In the genomic region with DNA sequence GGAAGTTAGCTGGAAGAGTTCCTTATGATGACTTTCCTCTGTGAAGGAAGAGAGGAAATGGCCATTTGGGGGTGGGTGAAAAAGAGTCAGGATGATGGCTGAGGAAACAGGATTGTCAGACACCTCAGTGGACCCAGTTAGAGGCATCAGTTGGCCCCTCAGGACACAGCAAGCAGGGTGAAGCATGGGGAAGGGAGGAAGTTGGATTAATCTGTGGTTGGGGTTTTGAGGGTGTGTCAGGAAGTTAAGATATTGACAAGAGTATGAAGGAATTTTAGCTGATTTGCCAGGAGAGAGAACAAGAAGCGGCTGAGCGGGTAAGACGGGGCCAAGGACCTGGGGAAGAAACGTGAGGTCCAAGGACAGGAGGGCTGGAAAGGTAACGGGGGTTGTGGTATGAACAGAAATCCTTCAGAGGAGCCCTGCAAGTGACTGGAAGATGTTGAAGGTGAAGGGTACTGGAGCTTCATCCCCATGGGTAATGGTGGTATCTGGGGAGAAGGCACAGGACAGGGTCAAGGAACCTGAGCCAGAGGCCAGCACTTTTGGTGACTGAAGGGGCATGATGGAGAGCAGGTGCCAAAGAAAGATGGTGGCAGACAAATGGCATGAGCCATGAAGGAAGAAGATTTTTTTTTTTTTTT, we compare ENCODE assay signal across 1 cellular context.
TF ChIP-seq lines count a peak whose summit lies in the region.

No MANE protein-coding gene starts in this region.

TF ChIP-seq in HepG2, 621 proteins besides CTCF, POLR2A, EP300 and RAD21:
- TF ChIP-seq ATF1 (CRISPR knock-in tag; IDR thresholded peaks at IDR 0.05) (no peak), IRF2 (CRISPR knock-in tag; IDR thresholded peaks at IDR 0.05) (no peak), ZBTB21 (CRISPR knock-in tag; IDR thresholded peaks at IDR 0.05) (no peak), XBP1 (CRISPR knock-in tag; IDR thresholded peaks at IDR 0.05) (no peak), ZNF335 (CRISPR knock-in tag; IDR thresholded peaks at IDR 0.05) (no peak), SMAD1 (CRISPR knock-in tag; IDR thresholded peaks at IDR 0.05; ENCODE audit: borderline replicate concordance, low read depth) (no peak), KLF9 (CRISPR knock-in tag; IDR thresholded peaks at IDR 0.05; ENCODE audit: low read depth) (no peak), ZNF44 (CRISPR knock-in tag; IDR thresholded peaks at IDR 0.05) (no peak), HOXD1 (CRISPR knock-in tag; IDR thresholded peaks at IDR 0.05) (no peak), MAFF (IDR thresholded peaks at IDR 0.05; ENCODE audit: low read depth, low read length) (no peak), RAD51 (IDR thresholded peaks at IDR 0.05; ENCODE audit: borderline replicate concordance) (no peak)
- TF ChIP-seq, protein P1, sequence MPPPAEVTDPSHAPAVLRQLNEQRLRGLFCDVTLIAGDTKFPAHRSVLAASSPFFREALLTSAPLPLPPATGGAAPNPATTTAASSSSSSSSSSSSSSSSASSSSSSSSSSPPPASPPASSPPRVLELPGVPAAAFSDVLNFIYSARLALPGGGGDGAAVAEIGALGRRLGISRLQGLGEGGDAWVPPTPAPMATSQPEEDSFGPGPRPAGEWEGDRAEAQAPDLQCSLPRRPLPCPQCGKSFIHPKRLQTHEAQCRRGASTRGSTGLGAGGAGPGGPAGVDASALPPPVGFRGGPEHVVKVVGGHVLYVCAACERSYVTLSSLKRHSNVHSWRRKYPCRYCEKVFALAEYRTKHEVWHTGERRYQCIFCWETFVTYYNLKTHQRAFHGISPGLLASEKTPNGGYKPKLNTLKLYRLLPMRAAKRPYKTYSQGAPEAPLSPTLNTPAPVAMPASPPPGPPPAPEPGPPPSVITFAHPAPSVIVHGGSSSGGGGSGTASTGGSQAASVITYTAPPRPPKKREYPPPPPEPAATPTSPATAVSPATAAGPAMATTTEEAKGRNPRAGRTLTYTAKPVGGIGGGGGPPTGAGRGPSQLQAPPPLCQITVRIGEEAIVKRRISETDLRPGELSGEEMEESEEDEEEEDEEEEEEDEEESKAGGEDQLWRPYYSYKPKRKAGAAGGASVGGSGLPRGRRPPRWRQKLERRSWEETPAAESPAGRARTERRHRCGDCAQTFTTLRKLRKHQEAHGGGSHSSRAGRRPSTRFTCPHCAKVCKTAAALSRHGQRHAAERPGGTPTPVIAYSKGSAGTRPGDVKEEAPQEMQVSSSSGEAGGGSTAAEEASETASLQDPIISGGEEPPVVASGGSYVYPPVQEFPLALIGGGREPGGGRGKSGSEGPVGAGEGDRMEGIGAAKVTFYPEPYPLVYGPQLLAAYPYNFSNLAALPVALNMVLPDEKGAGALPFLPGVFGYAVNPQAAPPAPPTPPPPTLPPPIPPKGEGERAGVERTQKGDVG (CRISPR knock-in tag; IDR thresholded peaks at IDR 0.05; ENCODE audit: borderline replicate concordance): no peak
- TF ChIP-seq, protein P2, sequence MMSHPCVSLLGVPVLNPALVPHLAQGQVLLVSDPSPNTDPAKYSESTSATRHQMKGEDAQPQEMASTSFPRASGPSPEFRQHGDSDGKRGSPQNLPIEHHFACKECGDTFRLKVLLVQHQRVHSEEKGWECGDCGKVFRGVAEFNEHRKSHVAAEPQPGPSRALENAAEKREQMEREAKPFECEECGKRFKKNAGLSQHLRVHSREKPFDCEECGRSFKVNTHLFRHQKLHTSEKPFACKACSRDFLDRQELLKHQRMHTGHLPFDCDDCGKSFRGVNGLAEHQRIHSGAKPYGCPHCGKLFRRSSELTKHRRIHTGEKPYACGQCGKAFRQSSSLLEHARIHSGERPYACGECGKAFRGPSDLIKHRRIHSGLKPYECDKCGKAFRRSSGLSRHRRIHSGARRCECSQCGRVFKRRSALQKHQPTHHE (CRISPR knock-in tag; IDR thresholded peaks at IDR 0.05; ENCODE audit: borderline replicate concordance): no peak
- TF ChIP-seq, protein P3, sequence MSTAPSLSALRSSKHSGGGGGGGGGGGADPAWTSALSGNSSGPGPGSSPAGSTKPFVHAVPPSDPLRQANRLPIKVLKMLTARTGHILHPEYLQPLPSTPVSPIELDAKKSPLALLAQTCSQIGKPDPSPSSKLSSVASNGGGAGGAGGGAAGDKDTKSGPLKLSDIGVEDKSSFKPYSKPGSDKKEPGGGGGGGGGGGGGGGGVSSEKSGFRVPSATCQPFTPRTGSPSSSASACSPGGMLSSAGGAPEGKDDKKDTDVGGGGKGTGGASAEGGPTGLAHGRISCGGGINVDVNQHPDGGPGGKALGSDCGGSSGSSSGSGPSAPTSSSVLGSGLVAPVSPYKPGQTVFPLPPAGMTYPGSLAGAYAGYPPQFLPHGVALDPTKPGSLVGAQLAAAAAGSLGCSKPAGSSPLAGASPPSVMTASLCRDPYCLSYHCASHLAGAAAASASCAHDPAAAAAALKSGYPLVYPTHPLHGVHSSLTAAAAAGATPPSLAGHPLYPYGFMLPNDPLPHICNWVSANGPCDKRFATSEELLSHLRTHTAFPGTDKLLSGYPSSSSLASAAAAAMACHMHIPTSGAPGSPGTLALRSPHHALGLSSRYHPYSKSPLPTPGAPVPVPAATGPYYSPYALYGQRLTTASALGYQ (CRISPR knock-in tag; IDR thresholded peaks at IDR 0.05): no peak
